Comparison of ENCODE assay signal across 8 cellular contexts in the genomic region with DNA sequence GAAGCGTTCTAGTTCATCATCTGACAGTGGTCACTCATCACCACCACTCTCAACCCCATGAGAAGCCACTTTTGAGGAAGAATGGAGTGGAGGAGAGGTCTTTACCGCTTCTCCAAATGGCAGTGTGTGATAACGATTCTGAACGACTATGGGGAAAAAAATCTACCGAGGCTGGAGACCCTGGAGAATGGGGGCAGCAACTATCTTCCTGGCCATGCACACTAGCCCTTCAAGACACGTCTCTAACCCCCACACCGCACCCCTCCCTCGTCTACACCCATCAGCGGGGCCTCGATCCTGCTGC. TPM values are rescaled to one million over a fixed set of nuclear protein-coding genes. Genes with fewer than 3 reads are reported as not detected.
DNase-seq lines count a peak whose midpoint lies in the region; ATAC-seq, FAIRE-seq and TF ChIP-seq lines count a peak whose summit lies in the region.

No MANE protein-coding gene starts in this region.

- peak overlapping the region; percentile 61 for H3K4me2 ChIP-seq in GM12878 (ENCODE audit: control insufficient read depth, insufficient read depth)

- ATAC-seq in HG03460 (IDR thresholded peaks at IDR 0.05; ENCODE audit: unreplicated experiment) (peak; percentile 24), GM12878 (peak; percentile 64), GM18867 (IDR thresholded peaks at IDR 0.05; ENCODE audit: unreplicated experiment) (no peak)

- H3K36me3 ChIP-seq in GM12878 (ENCODE audit: control insufficient read depth in 2 of 2, insufficient read depth in 2 of 2, low read length in 1 of 2) = peaks cover 8 to 9% of the 10 kb centered on the region in 2 experiments
- no peaks in the 10 kb centered on the region for H3K36me3 ChIP-seq in testis (ENCODE audit: low read depth, missing control alignments)

- SMC1A ChIA-PET in GM12878 (lab: Charles Lee; ENCODE audit: uncharacterized antibody, unreplicated experiment) = no interaction called here

- no peaks in the 10 kb centered on the region for H3K27me3 ChIP-seq in GM12878 (replicated peaks in 1 of 2; ENCODE audit: control insufficient read depth in 2 of 2, insufficient read depth in 2 of 2, low read length in 1 of 2)
- no peaks in the 10 kb centered on the region for H3K27me3 ChIP-seq in layer of hippocampus (ENCODE audit: control insufficient read depth, insufficient read depth, low read length)
- H3K27me3 ChIP-seq in testis = no peaks in the 10 kb centered on the region

- H2AFZ ChIP-seq in GM12878 (ENCODE audit: control insufficient read depth, low read depth, low read length) = peak overlapping the region; percentile 93

- no peak for FAIRE-seq in GM12878 (lab: Jason Lieb, UNC)

- peaks cover 8% of the 10 kb centered on the region for H3K79me2 ChIP-seq in GM12878 (ENCODE audit: control insufficient read depth, insufficient read depth, low read length)

- BruUV-seq in GM12878 (replicated peaks; lab: Mats Ljungman, UMichigan) = TSS peak; percentile 66

- no peaks in the 10 kb centered on the region for H3K9me3 ChIP-seq in GM12878 (replicated peaks; ENCODE audit: control insufficient read depth, insufficient read depth, low read length)
- no peaks in the 10 kb centered on the region for H3K9me3 ChIP-seq in testis

- POLR2A ChIA-PET in GM12878 (lab: Charles Lee) = no interaction called here

- no peak for TF ChIP-seq CTCF in GM12875 (IDR thresholded peaks at IDR 0.05; ENCODE audit: borderline replicate concordance, insufficient read depth, low read depth, low read length)
- TF ChIP-seq CTCF in GM12878 (IDR thresholded peaks at IDR 0.05 in 2 of 3, conservative IDR thresholded peaks at IDR 0.05 in 1 of 3; ENCODE audit: control insufficient read depth in 2 of 3, extremely low read depth in 1 of 3, insufficient read depth in 1 of 3, low read depth in 3 of 3, low read length in 3 of 3) = no peak
- TF ChIP-seq CTCF in testis (IDR thresholded peaks at IDR 0.05) = no peak

- no peak for TF ChIP-seq EP300 in GM12878 (IDR thresholded peaks at IDR 0.05; ENCODE audit: borderline replicate concordance in 1 of 2, control insufficient read depth in 1 of 2, low read depth in 2 of 2, low read length in 2 of 2)

- H3K9ac ChIP-seq in GM12878 (ENCODE audit: control insufficient read depth, insufficient read depth, low read length) = peak overlapping the region; percentile 70

- no peaks in the 10 kb centered on the region for H4K20me1 ChIP-seq in GM12878 (ENCODE audit: control insufficient read depth, insufficient read depth)

- H3K27ac ChIP-seq in GM12878 (ENCODE audit: control insufficient read depth, insufficient read depth) (peak overlapping the region; percentile 45), layer of hippocampus (ENCODE audit: low read depth, low read length) (peak overlapping the region; percentile 80), testis (peak overlapping the region; percentile 47 to 64)

- in situ Hi-C loops in GM12878 (cut with MboI) = no loop called here

- no peak for DNase-seq in GM12878 (ENCODE audit: low read depth, low spot score)
- no peak for DNase-seq in testis
- DNase-seq in RPMI8226 = no peak
- DNase-seq in SKM-1 (lab: John Stamatoyannopoulos, UW; ENCODE audit: unreplicated experiment) = no peak

- intact Hi-C loops in GM12878 (cut with micrococcal nuclease; ENCODE audit: unreplicated experiment) (loop anchor here (5.0 kb wide), 1 partner anchor 45 kb away; no protein-coding TSS in a partner anchor), testis (cut with DNase I; ENCODE audit: low total_unique reads) (no loop called here)

- RAD21 ChIA-PET in GM12878 (lab: Charles Lee; ENCODE audit: unreplicated experiment) = no interaction called here

- H3K4me3 ChIP-seq in GM12875 (ENCODE audit: low read depth, low read length) (peak overlapping the region; percentile 72), GM12878 (peak overlapping the region; percentile 96), testis (peak overlapping the region; percentile 68 to 91)

- CTCF ChIA-PET in GM12878 (lab: Yijun Ruan, JAX) = no interaction called here

- no peak for TF ChIP-seq RAD21 in GM12878 (IDR thresholded peaks at IDR 0.05; ENCODE audit: insufficient read depth, low read depth, low read length)

- TF ChIP-seq POLR2A in GM12878 (IDR thresholded peaks at IDR 0.05; ENCODE audit: low read depth, low read length) (no peak), testis (IDR thresholded peaks at IDR 0.05) (no peak)

- H3K4me1 ChIP-seq in GM12878 (ENCODE audit: control insufficient read depth, insufficient read depth, low read length) (no peaks in the 10 kb centered on the region; the same call in 1 of the 2 replicates), testis (peaks cover 9% of the 10 kb centered on the region)

- WGBS in GM12878 (ENCODE audit: insufficient coverage, insufficient replicate concordance, low lambda C conversion rate, missing lambda C conversion rate) = 4% methylated on average over 10 of the region's 10 CpGs
- 1 to 2% methylated on average over 10 of the region's 10 CpGs for WGBS in testis, 2 donors

RNA-seq across cellular contexts. Expression of gene ING4, which starts 0.4 kb away (rescaled TPM):
- 68.2 and 72.6 TPM in 2 replicates for total RNA-seq in GM12878 (2013; cell fraction: nucleolus; rRNA removed)
- total RNA-seq in GM12878 (2014; rRNA removed) = 21.7 and 23.7 TPM in 2 replicates
- 20.9 and 21.8 TPM in 2 replicates for total RNA-seq in GM12878 (2014; rRNA removed; fragmentation: Illumina TruSeq; extraction: Trizol)
- 20.1 and 21.6 TPM in 2 replicates for total RNA-seq in GM12878 (2021)
- polyA plus RNA-seq in GM12878 (2011; ENCODE audit: low read depth) = 33.3 TPM
- polyA plus RNA-seq in GM12878 (2011; rRNA removed) = 53.9 and 63.8 TPM in 2 replicates
- 34.7 and 41.0 TPM in 2 replicates for polyA plus RNA-seq in GM12878 (2011; cell fraction: cytosol; rRNA removed)
- 128 and 163 TPM in 2 replicates for polyA plus RNA-seq in GM12878 (2011; cell fraction: nucleus; rRNA removed)
- 36.0 and 39.8 TPM in 2 replicates for polyA plus RNA-seq in GM12878 (2012)
- 33.8 and 39.5 TPM in 2 replicates for polyA plus RNA-seq in GM12878 (2014; fragmentation: Illumina TruSeq; extraction: Trizol)
- 1 to 10 TPM; 7.2 to 8.9 TPM for polyA plus RNA-seq in GM12878 (2014; fragmentation: Nextera tagmentation; extraction: Ambion mirVana)
- 22.6 and 24.2 TPM in 2 replicates for polyA plus RNA-seq in GM12878 (2014; rRNA removed)
- 10 to 100 TPM; 18.4 to 22.5 TPM for polyA plus RNA-seq in GM12878 (2016; fragmentation: Nextera tagmentation; extraction: Ambion mirVana)
- polyA minus RNA-seq in GM12878 (2011; rRNA and poly(A)+ RNA removed) = 12.8 and 18.6 TPM in 2 replicates
- 4.9 and 6.7 TPM in 2 replicates for polyA minus RNA-seq in GM12878 (2011; cell fraction: cytosol; rRNA and poly(A)+ RNA removed)
- polyA minus RNA-seq in GM12878 (2011; cell fraction: nucleus; rRNA and poly(A)+ RNA removed) = 8.5 and 11.8 TPM in 2 replicates
- 10 to 100 TPM; 58.3 to 63.0 TPM for total RNA-seq in testis
- polyA plus RNA-seq in testis (ENCODE audit: insufficient read depth, low read depth, low replicate concordance) = 48.1 TPM

RNA-seq across cellular contexts. Expression of gene ACRBP, which starts 15.3 kb away (rescaled TPM):
- total RNA-seq in GM12878 (2013; cell fraction: nucleolus; rRNA removed) = 4.5 and 4.9 TPM in 2 replicates
- 0.27 and 1.1 TPM in 2 replicates for total RNA-seq in GM12878 (2014; rRNA removed)
- 0.69 and 1.1 TPM in 2 replicates for total RNA-seq in GM12878 (2014; rRNA removed; fragmentation: Illumina TruSeq; extraction: Trizol)
- total RNA-seq in GM12878 (2021) = 1.4 and 1.8 TPM in 2 replicates
- 0.55 TPM for polyA plus RNA-seq in GM12878 (2011; ENCODE audit: low read depth)
- polyA plus RNA-seq in GM12878 (2011; rRNA removed) = 0.80 and 0.84 TPM in 2 replicates
- polyA plus RNA-seq in GM12878 (2011; cell fraction: cytosol; rRNA removed) = 0.94 and 1.2 TPM in 2 replicates
- polyA plus RNA-seq in GM12878 (2011; cell fraction: nucleus; rRNA removed) = 4.5 and 4.6 TPM in 2 replicates
- polyA plus RNA-seq in GM12878 (2012) = 0.73 and 1.9 TPM in 2 replicates
- polyA plus RNA-seq in GM12878 (2014; fragmentation: Illumina TruSeq; extraction: Trizol) = 0.75 and 1.5 TPM in 2 replicates
- polyA plus RNA-seq in GM12878 (2014; fragmentation: Nextera tagmentation; extraction: Ambion mirVana) = under 1 TPM; 0.64 to 0.80 TPM
- polyA plus RNA-seq in GM12878 (2014; rRNA removed) = 0.80 and 0.94 TPM in 2 replicates
- 1 to 10 TPM in 1 of 2 experiments, under 1 TPM in 1; 0.54 to 1.3 TPM for polyA plus RNA-seq in GM12878 (2016; fragmentation: Nextera tagmentation; extraction: Ambion mirVana)
- polyA minus RNA-seq in GM12878 (2011; rRNA and poly(A)+ RNA removed) = 1.3 and 3.7 TPM in 2 replicates
- not detected in 2 replicates for polyA minus RNA-seq in GM12878 (2011; cell fraction: cytosol; rRNA and poly(A)+ RNA removed)
- 2.3 and 2.4 TPM in 2 replicates for polyA minus RNA-seq in GM12878 (2011; cell fraction: nucleus; rRNA and poly(A)+ RNA removed)
- 100 to 1,000 TPM; 172 to 241 TPM for total RNA-seq in testis
- 715 TPM for polyA plus RNA-seq in testis (ENCODE audit: insufficient read depth, low read depth, low replicate concordance)

RNA-seq across cellular contexts. Expression of gene ZNF384, which starts 26.6 kb away (rescaled TPM):
- 66.4 and 68.5 TPM in 2 replicates for total RNA-seq in GM12878 (2013; cell fraction: nucleolus; rRNA removed)
- 23.3 and 23.7 TPM in 2 replicates for total RNA-seq in GM12878 (2014; rRNA removed)
- total RNA-seq in GM12878 (2014; rRNA removed; fragmentation: Illumina TruSeq; extraction: Trizol) = 26.0 and 27.1 TPM in 2 replicates
- 49.3 and 53.8 TPM in 2 replicates for total RNA-seq in GM12878 (2021)
- 36.7 TPM for polyA plus RNA-seq in GM12878 (2011; ENCODE audit: low read depth)
- polyA plus RNA-seq in GM12878 (2011; rRNA removed) = 42.4 and 70.2 TPM in 2 replicates
- polyA plus RNA-seq in GM12878 (2011; cell fraction: cytosol; rRNA removed) = 59.6 and 70.7 TPM in 2 replicates
- polyA plus RNA-seq in GM12878 (2011; cell fraction: nucleus; rRNA removed) = 225 TPM in 2 replicates
- 53.9 and 67.8 TPM in 2 replicates for polyA plus RNA-seq in GM12878 (2012)
- 65.2 and 81.5 TPM in 2 replicates for polyA plus RNA-seq in GM12878 (2014; fragmentation: Illumina TruSeq; extraction: Trizol)
- polyA plus RNA-seq in GM12878 (2014; fragmentation: Nextera tagmentation; extraction: Ambion mirVana) = 1 to 10 TPM in 1 of 2 experiments, under 1 TPM in 1; 0.46 to 1.3 TPM
- 53.5 and 55.8 TPM in 2 replicates for polyA plus RNA-seq in GM12878 (2014; rRNA removed)
- 10 to 100 TPM; 30.0 to 31.0 TPM for polyA plus RNA-seq in GM12878 (2016; fragmentation: Nextera tagmentation; extraction: Ambion mirVana)
- polyA minus RNA-seq in GM12878 (2011; rRNA and poly(A)+ RNA removed) = 70.0 and 71.0 TPM in 2 replicates
- 23.4 and 31.5 TPM in 2 replicates for polyA minus RNA-seq in GM12878 (2011; cell fraction: cytosol; rRNA and poly(A)+ RNA removed)
- polyA minus RNA-seq in GM12878 (2011; cell fraction: nucleus; rRNA and poly(A)+ RNA removed) = 63.2 and 96.0 TPM in 2 replicates
- 10 to 100 TPM; 78.5 to 85.1 TPM for total RNA-seq in testis
- polyA plus RNA-seq in testis (ENCODE audit: insufficient read depth, low read depth, low replicate concordance) = 94.9 TPM

RNA-seq across cellular contexts. Expression of gene LPAR5, which starts 26.8 kb away (rescaled TPM):
- total RNA-seq in GM12878 (2013; cell fraction: nucleolus; rRNA removed) = 21.8 and 24.3 TPM in 2 replicates
- total RNA-seq in GM12878 (2014; rRNA removed) = 4.1 and 4.6 TPM in 2 replicates
- total RNA-seq in GM12878 (2014; rRNA removed; fragmentation: Illumina TruSeq; extraction: Trizol) = 2.0 and 2.1 TPM in 2 replicates
- 7.9 and 8.2 TPM in 2 replicates for total RNA-seq in GM12878 (2021)
- polyA plus RNA-seq in GM12878 (2011; ENCODE audit: low read depth) = 2.0 TPM
- 4.2 and 5.7 TPM in 2 replicates for polyA plus RNA-seq in GM12878 (2011; rRNA removed)
- 10.9 and 12.6 TPM in 2 replicates for polyA plus RNA-seq in GM12878 (2011; cell fraction: cytosol; rRNA removed)
- 7.1 and 8.7 TPM in 2 replicates for polyA plus RNA-seq in GM12878 (2011; cell fraction: nucleus; rRNA removed)
- 2.7 and 5.0 TPM in 2 replicates for polyA plus RNA-seq in GM12878 (2012)
- polyA plus RNA-seq in GM12878 (2014; fragmentation: Illumina TruSeq; extraction: Trizol) = 4.5 and 5.2 TPM in 2 replicates
- 1 to 10 TPM; 1.3 to 1.7 TPM for polyA plus RNA-seq in GM12878 (2014; fragmentation: Nextera tagmentation; extraction: Ambion mirVana)
- 6.1 and 7.2 TPM in 2 replicates for polyA plus RNA-seq in GM12878 (2014; rRNA removed)
- polyA plus RNA-seq in GM12878 (2016; fragmentation: Nextera tagmentation; extraction: Ambion mirVana) = 1 to 10 TPM; 5.4 to 5.6 TPM
- polyA minus RNA-seq in GM12878 (2011; rRNA and poly(A)+ RNA removed) = 6.6 and 10.1 TPM in 2 replicates
- polyA minus RNA-seq in GM12878 (2011; cell fraction: cytosol; rRNA and poly(A)+ RNA removed) = 6.5 and 8.4 TPM in 2 replicates
- polyA minus RNA-seq in GM12878 (2011; cell fraction: nucleus; rRNA and poly(A)+ RNA removed) = 3.3 and 6.4 TPM in 2 replicates
- total RNA-seq in testis = 1 to 10 TPM; 1.5 to 2.4 TPM
- polyA plus RNA-seq in testis (ENCODE audit: insufficient read depth, low read depth, low replicate concordance) = 3.1 TPM

RNA-seq across cellular contexts. Expression of gene PIANP, which starts 38.1 kb away (rescaled TPM):
- not detected in 2 replicates for total RNA-seq in GM12878 (2013; cell fraction: nucleolus; rRNA removed)
- total RNA-seq in GM12878 (2014; rRNA removed) = not detected in 2 replicates
- not detected in 2 replicates for total RNA-seq in GM12878 (2014; rRNA removed; fragmentation: Illumina TruSeq; extraction: Trizol)
- 0.08 TPM in 1 of 2 replicates, not detected in the other for total RNA-seq in GM12878 (2021)
- 0.08 TPM for polyA plus RNA-seq in GM12878 (2011; ENCODE audit: low read depth)
- not detected in 2 replicates for polyA plus RNA-seq in GM12878 (2011; rRNA removed)
- not detected in 2 replicates for polyA plus RNA-seq in GM12878 (2011; cell fraction: cytosol; rRNA removed)
- not detected in 2 replicates for polyA plus RNA-seq in GM12878 (2011; cell fraction: nucleus; rRNA removed)
- 0.24 and 0.34 TPM in 2 replicates for polyA plus RNA-seq in GM12878 (2012)
- not detected in 2 replicates for polyA plus RNA-seq in GM12878 (2014; fragmentation: Illumina TruSeq; extraction: Trizol)
- not detected for polyA plus RNA-seq in GM12878 (2014; fragmentation: Nextera tagmentation; extraction: Ambion mirVana)
- polyA plus RNA-seq in GM12878 (2014; rRNA removed) = 0.04 and 0.08 TPM in 2 replicates
- polyA plus RNA-seq in GM12878 (2016; fragmentation: Nextera tagmentation; extraction: Ambion mirVana) = under 1 TPM in 1 of 2 experiments, not detected in 1; 0.12 TPM
- polyA minus RNA-seq in GM12878 (2011; rRNA and poly(A)+ RNA removed) = not detected in 2 replicates
- not detected in 2 replicates for polyA minus RNA-seq in GM12878 (2011; cell fraction: cytosol; rRNA and poly(A)+ RNA removed)
- not detected in 2 replicates for polyA minus RNA-seq in GM12878 (2011; cell fraction: nucleus; rRNA and poly(A)+ RNA removed)
- 1 to 10 TPM; 3.3 to 5.8 TPM for total RNA-seq in testis
- 7.6 TPM for polyA plus RNA-seq in testis (ENCODE audit: insufficient read depth, low read depth, low replicate concordance)

Comparison
In these comparisons a context has a peak if more than half of its experiments do, and no peak if none do; other contexts are left out.
1. RNA of gene ACRBP, which starts 15.3 kb away (total RNA-seq): 172 to 241 TPM in testis; 0.27 to 4.9 TPM in GM12878; every median in the first group is over 10 times any median in the second.
2. Peak in every context shown above with its lines, with median percentiles within 50 percentile points of each other: H3K4me3 ChIP-seq and H3K27ac ChIP-seq.